9 cellular contexts compared by ENCODE assay signal in the genomic region with DNA sequence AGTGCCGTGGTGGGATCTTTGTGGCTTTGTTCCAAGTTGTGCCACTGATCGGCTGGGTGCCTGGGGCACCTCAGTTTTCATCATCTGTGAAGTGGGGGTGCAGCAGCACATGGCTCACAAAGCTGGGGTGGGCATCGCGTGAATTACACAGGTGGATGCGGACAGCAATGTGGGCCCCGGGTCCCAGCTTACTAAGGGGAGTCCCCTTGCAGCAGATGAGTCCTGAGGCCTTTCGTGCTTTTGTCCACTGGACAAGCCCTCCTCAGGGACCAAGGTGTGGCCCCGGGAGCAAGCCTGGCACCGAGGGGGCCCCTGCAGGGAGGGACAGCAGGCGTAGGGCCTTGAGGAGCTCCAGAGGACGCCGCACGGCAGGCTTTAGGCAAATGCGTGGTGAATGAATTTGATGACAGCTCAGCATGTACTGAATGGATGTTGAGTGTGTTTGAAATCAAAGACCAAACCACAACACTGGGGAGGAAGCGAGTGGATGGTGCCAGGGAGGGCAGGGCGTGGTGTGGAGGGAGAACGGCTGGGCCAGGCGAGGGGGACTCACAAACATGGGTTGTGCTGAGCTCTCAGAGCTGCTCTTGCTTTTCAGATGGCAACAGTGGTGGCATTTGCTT. TPM values are rescaled to one million over a fixed set of nuclear protein-coding genes. Genes with fewer than 3 reads are reported as not detected.
A peak's percentile ranks its signal among the peaks of the same experiment; 100 is the strongest.
DNase-seq lines count a peak whose midpoint lies in the region; ATAC-seq and TF ChIP-seq lines count a peak whose summit lies in the region.
"Had no signal": no experiment of that assay in that cellular context is flagged by ENCODE, and none has a peak within 500 bp of the region (broad histone marks: within the 10 kb centered on the region; RNA-seq: fewer than 3 reads in every experiment).

No MANE protein-coding gene starts in this region.

- H3K9me3 Mint-ChIP-seq in T-cell (no peaks in the 10 kb centered on the region), chondrocyte (ENCODE audit: low read depth) (no peaks in the 10 kb centered on the region)
- no peaks in the 10 kb centered on the region for H3K9me3 Mint-ChIP-seq in stimulated activated naive B cell treated with anti-CD40 and anti-IgM and Interleukin-4, amounts not matched to agents 10 μg/mL and 1 μg/mL and 100 μg/mL, for 72 hours

- H3K27me3 ChIP-seq in MG63: no peaks in the 10 kb centered on the region
- H3K27me3 ChIP-seq: hepatocyte had no signal

- H3K4me3 ChIP-seq in MG63: no peak overlapping the region
- H3K4me3 ChIP-seq: hepatocyte, lung had no signal

- H3K4me3 Mint-ChIP-seq in T-cell (peak overlapping the region; percentile 15 to 80 (median 29)), chondrocyte (ENCODE audit: unreplicated experiment) (no peak overlapping the region)
- no peak overlapping the region for H3K4me3 Mint-ChIP-seq in stimulated activated naive B cell treated with anti-CD40 and anti-IgM and Interleukin-4, amounts not matched to agents 10 μg/mL and 1 μg/mL and 100 μg/mL, for 72 hours

- ATAC-seq in T-cell (replicated peaks in 1 of 4): peak; percentile 77 to 88 (median 83)
- ATAC-seq in stimulated activated naive B cell treated with anti-CD40 and anti-IgM and Interleukin-4, amounts not matched to agents 10 μg/mL and 1 μg/mL and 100 μg/mL, for 72 hours (replicated peaks): peak in 1 of 2 donors; percentile 35

- CTCF ChIA-PET in T-cell (lab: Charles Lee): no interaction called here

- POLR2A ChIA-PET in T-cell (lab: Charles Lee): interaction anchor here in 1 of 2 donors (0.8 kb wide), 1 partner anchor 44 kb away, joined by 3 read pairs; no protein-coding TSS in a partner anchor

- no peaks in the 10 kb centered on the region for H3K36me3 ChIP-seq in MG63

- no peaks in the 10 kb centered on the region for H3K27me3 Mint-ChIP-seq in T-cell
- H3K27me3 Mint-ChIP-seq in chondrocyte (ENCODE audit: low read depth): peaks cover 21% of the 10 kb centered on the region
- H3K27me3 Mint-ChIP-seq in stimulated activated naive B cell treated with anti-CD40 and anti-IgM and Interleukin-4, amounts not matched to agents 10 μg/mL and 1 μg/mL and 100 μg/mL, for 72 hours: no peaks in the 10 kb centered on the region

- TF ChIP-seq CTCF in chondrocyte (IDR thresholded peaks at IDR 0.05): no peak

- peaks cover 48 to 58% (median 53%) of the 10 kb centered on the region in 3 donors for H3K4me1 Mint-ChIP-seq in T-cell
- H3K4me1 Mint-ChIP-seq in chondrocyte (ENCODE audit: low read depth): no peaks in the 10 kb centered on the region
- H3K4me1 Mint-ChIP-seq in stimulated activated naive B cell treated with anti-CD40 and anti-IgM and Interleukin-4, amounts not matched to agents 10 μg/mL and 1 μg/mL and 100 μg/mL, for 72 hours: peaks cover 23 to 29% of the 10 kb centered on the region in 2 donors

- H3K36me3 Mint-ChIP-seq in T-cell (no peaks in the 10 kb centered on the region), chondrocyte (ENCODE audit: low read depth) (no peaks in the 10 kb centered on the region)
- H3K36me3 Mint-ChIP-seq in stimulated activated naive B cell treated with anti-CD40 and anti-IgM and Interleukin-4, amounts not matched to agents 10 μg/mL and 1 μg/mL and 100 μg/mL, for 72 hours: peaks cover 0 to 8% of the 10 kb centered on the region in 2 donors

- no peaks in the 10 kb centered on the region for H3K9me3 ChIP-seq in MG63

- H3K27ac Mint-ChIP-seq in T-cell: peak overlapping the region; percentile 82 to 87
- H3K27ac Mint-ChIP-seq in chondrocyte (ENCODE audit: unreplicated experiment): no peak overlapping the region
- peak overlapping the region; percentile 79 for H3K27ac Mint-ChIP-seq in stimulated activated naive B cell treated with anti-CD40 and anti-IgM and Interleukin-4, amounts not matched to agents 10 μg/mL and 1 μg/mL and 100 μg/mL, for 72 hours

- peak; percentile 33 to 76 (median 54) for DNase-seq in T-cell
- DNase-seq in activated CD8-positive, alpha-beta memory T cell treated with anti-CD3 and anti-CD28 coated beads, Interleukin-2, amount 50 U/mL, for 4 hours: peak; percentile 52
- peak; percentile 84 for DNase-seq in chondrocyte (ENCODE audit: low spot score)
- no peak for DNase-seq in stimulated activated naive B cell treated with anti-CD40 and anti-IgM and Interleukin-4, amounts not matched to agents 10 μg/mL and 1 μg/mL and 100 μg/mL, for 72 hours
- DNase-seq in C1 segment of cervical spinal cord (lab: John Stamatoyannopoulos, UW): no peak
- DNase-seq in MG63: no peak
- no peak for DNase-seq in NCI-H748 treated with DMSO at 0.1 percent for 48 hours (lab: John Stamatoyannopoulos, UW)

RNA-seq across cellular contexts. Expression of gene IRF4, which starts 53.2 kb away (rescaled TPM):
- total RNA-seq in T-cell (10 to 100 TPM; 16.9 to 67.2 (median 28.4) TPM), chondrocyte (0.05 TPM in 1 of 3 replicates, not detected in the others)
- not detected in 2 replicates for total RNA-seq in MG63 (2014; rRNA removed; shearing (Covaris generic); ENCODE audit: low replicate concordance)

Comparison
In these comparisons a context has a peak if more than half of its experiments do, and no peak if none do; other contexts are left out.
1. DNase-seq: peak in T-cell (34 of 34), activated CD8-positive, alpha-beta memory T cell treated with anti-CD3 and anti-CD28 coated beads, Interleukin-2, amount 50 U/mL, for 4 hours (single experiment) and chondrocyte (single experiment); none in stimulated activated naive B cell treated with anti-CD40 and anti-IgM and Interleukin-4, amounts not matched to agents 10 μg/mL and 1 μg/mL and 100 μg/mL, for 72 hours (single experiment), C1 segment of cervical spinal cord (0 of 14), MG63 (single experiment) and NCI-H748 treated with DMSO at 0.1 percent for 48 hours (single experiment).
2. H3K4me3 Mint-ChIP-seq: peak in T-cell (3 of 3); none in chondrocyte (single experiment) and stimulated activated naive B cell treated with anti-CD40 and anti-IgM and Interleukin-4, amounts not matched to agents 10 μg/mL and 1 μg/mL and 100 μg/mL, for 72 hours (0 of 2).
3. RNA of gene IRF4, which starts 53.2 kb away (total RNA-seq): 16.9 to 67.2 TPM in T-cell; 0.05 TPM in chondrocyte and not detected in MG63; every median in the first group is over 10 times any median in the second.